8 cellular contexts compared by ENCODE assay signal in genomic region chr4:15149234-15149841, GRCh38.
A peak's percentile ranks its signal among the peaks of the same experiment; 100 is the strongest.
DNase-seq lines count a peak whose midpoint lies in the region; ATAC-seq and TF ChIP-seq lines count a peak whose summit lies in the region.

No MANE protein-coding gene starts in this region.

- peak; percentile 9 for DNase-seq in AG08396 (ENCODE audit: low spot score)
- peak; percentile 38 for DNase-seq in fibroblast of mammary gland (ENCODE audit: low read depth)
- DNase-seq in activated CD4-positive, alpha-beta T cell treated with anti-CD3 and anti-CD28 coated beads, Interleukin-2, amount 50 U/mL, for 48 hours: no peak
- DNase-seq in SW 1271 (lab: John Stamatoyannopoulos, UW): no peak
- DNase-seq in mucosa of descending colon: no peak
- DNase-seq in glomerular visceral epithelial cell (ENCODE audit: extremely low spot score): no peak

- no peaks in the 10 kb centered on the region for H3K36me3 ChIP-seq in mucosa of descending colon (ENCODE audit: low read depth)

- no peaks in the 10 kb centered on the region for H3K9me3 ChIP-seq in mucosa of descending colon

- no peaks in the 10 kb centered on the region for H3K4me1 ChIP-seq in mucosa of descending colon (ENCODE audit: low read depth)

- intact Hi-C loops in mucosa of descending colon (cut with DNase I, micrococcal nuclease): no loop called here

- ATAC-seq in GM21360 (IDR thresholded peaks at IDR 0.05; ENCODE audit: unreplicated experiment) (peak; percentile 73), HG03460 (IDR thresholded peaks at IDR 0.05; ENCODE audit: unreplicated experiment) (peak; percentile 69), mucosa of descending colon (no peak)

- TF ChIP-seq CTCF in fibroblast of mammary gland (conservative IDR thresholded peaks at IDR 0.05; ENCODE audit: control insufficient read depth, insufficient read depth, low read depth, low read length) (no peak), mucosa of descending colon (IDR thresholded peaks at IDR 0.05) (no peak)

- H3K4me3 ChIP-seq in fibroblast of mammary gland (ENCODE audit: control insufficient read depth, low read depth, low read length): no peak overlapping the region
- no peak overlapping the region for H3K4me3 ChIP-seq in mucosa of descending colon

Comparison
In these comparisons a context has a peak if more than half of its experiments do, and no peak if none do; other contexts are left out.
1. DNase-seq: peak in AG08396 (single experiment) and fibroblast of mammary gland (single experiment); none in activated CD4-positive, alpha-beta T cell treated with anti-CD3 and anti-CD28 coated beads, Interleukin-2, amount 50 U/mL, for 48 hours (0 of 2), SW 1271 (0 of 2), mucosa of descending colon (0 of 3) and glomerular visceral epithelial cell (single experiment).